In genomic region chr11:34182425-34182824, GRCh38 we compare ENCODE assay signal across 22 cellular contexts.
DNase-seq lines count a peak whose midpoint lies in the region; ATAC-seq, FAIRE-seq and TF ChIP-seq lines count a peak whose summit lies in the region.
"Had no signal": no experiment of that assay in that cellular context is flagged by ENCODE, and none has a peak within 500 bp of the region (broad histone marks: within the 10 kb centered on the region; RNA-seq: fewer than 3 reads in every experiment).

No MANE protein-coding gene starts in this region.

- H3K27ac Mint-ChIP-seq in stimulated activated naive B cell treated with anti-CD40 and anti-IgM and Interleukin-4, amounts not matched to agents 10 μg/mL and 1 μg/mL and 100 μg/mL, for 72 hours, result peak overlapping the region; percentile 84
- H3K27ac Mint-ChIP-seq: B cell; CD4-positive, CD25-positive, alpha-beta regulatory T cell; CD8-positive, alpha-beta T cell had no signal

- POLR2A ChIA-PET in GM12878 (lab: Charles Lee), result interaction anchor here (0.6 to 2.0 kb wide), 4 partner anchors 22 to 189 kb away, joined by 4 to 5 read pairs (median 4); partner anchors contain the start of gene ABTB2

- ATAC-seq in GM12878, result no peak
- ATAC-seq in stimulated activated naive B cell treated with anti-CD40 and anti-IgM and Interleukin-4, amounts not matched to agents 10 μg/mL and 1 μg/mL and 100 μg/mL, for 72 hours (replicated peaks), result peak; percentile 69 to 70
- no peak for ATAC-seq in GM18868 (IDR thresholded peaks at IDR 0.05; ENCODE audit: unreplicated experiment)
- ATAC-seq: CD8-positive, alpha-beta T cell had no signal

- TF ChIP-seq EP300 in GM12878 (IDR thresholded peaks at IDR 0.05; ENCODE audit: borderline replicate concordance in 1 of 2, control insufficient read depth in 1 of 2, low read depth in 2 of 2, low read length in 2 of 2), result no peak

- H3K9me3 ChIP-seq in GM12878 (replicated peaks; ENCODE audit: control insufficient read depth, insufficient read depth, low read length), result no peaks in the 10 kb centered on the region
- no peaks in the 10 kb centered on the region for H3K9me3 ChIP-seq in adrenal gland (replicated peaks in 1 of 3)
- H3K9me3 ChIP-seq: BLaER1, Caco-2 had no signal

- H3K4me1 ChIP-seq in GM12878 (ENCODE audit: control insufficient read depth, insufficient read depth, low read length) (peaks cover 22% of the 10 kb centered on the region), adrenal gland (replicated peaks in 1 of 2) (no peaks in the 10 kb centered on the region)
- H3K4me1 ChIP-seq: BLaER1, Caco-2 had no signal

- BruUV-seq in GM12878 (replicated peaks; lab: Mats Ljungman, UMichigan), result no TSS peak

- no peak overlapping the region for H3K9ac ChIP-seq in GM12878 (ENCODE audit: control insufficient read depth, insufficient read depth, low read length)
- H3K9ac ChIP-seq: BLaER1, GM23248 had no signal

- H3K36me3 ChIP-seq in GM12878 (ENCODE audit: control insufficient read depth in 2 of 2, insufficient read depth in 2 of 2, low read length in 1 of 2) (no peaks in the 10 kb centered on the region; a peak in 1 of 4 replicates), adrenal gland (replicated peaks in 1 of 2) (no peaks in the 10 kb centered on the region)
- H3K36me3 ChIP-seq: BLaER1 had no signal

- SMC1A ChIA-PET in GM12878 (lab: Charles Lee; ENCODE audit: uncharacterized antibody, unreplicated experiment), result interaction anchor here (0.7 to 11.3 kb wide), 7 partner anchors 8 to 175 kb away, joined by 3 to 192 read pairs (median 3); no protein-coding TSS in a partner anchor

- H3K4me3 ChIP-seq in GM12878 (no peak overlapping the region), adrenal gland (no peak overlapping the region)
- H3K4me3 ChIP-seq: BLaER1, GM23248 had no signal

- H3K9me3 Mint-ChIP-seq in stimulated activated naive B cell treated with anti-CD40 and anti-IgM and Interleukin-4, amounts not matched to agents 10 μg/mL and 1 μg/mL and 100 μg/mL, for 72 hours, result no peaks in the 10 kb centered on the region
- H3K9me3 Mint-ChIP-seq: CD4-positive, CD25-positive, alpha-beta regulatory T cell; CD8-positive, alpha-beta T cell had no signal

- no peaks in the 10 kb centered on the region for H3K27me3 Mint-ChIP-seq in stimulated activated naive B cell treated with anti-CD40 and anti-IgM and Interleukin-4, amounts not matched to agents 10 μg/mL and 1 μg/mL and 100 μg/mL, for 72 hours
- H3K27me3 Mint-ChIP-seq: B cell had no signal

- DNase-seq in GM12892 (ENCODE audit: insufficient read length), result no peak
- DNase-seq in GM12878 (ENCODE audit: low read depth, low spot score), result no peak
- DNase-seq in fibroblast of peridontal ligament (ENCODE audit: extremely low read depth), result peak; percentile 23
- DNase-seq in stimulated activated naive B cell treated with anti-CD40 and anti-IgM and Interleukin-4, amounts not matched to agents 10 μg/mL and 1 μg/mL and 100 μg/mL, for 72 hours, result peak; percentile 18
- DNase-seq in adrenal gland, result no peak
- DNase-seq in cerebellar nuclear complex (lab: John Stamatoyannopoulos, UW), result no peak
- DNase-seq in occipital lobe (lab: John Stamatoyannopoulos, UW), result no peak
- DNase-seq: Caco-2; CD4-positive, CD25-positive, alpha-beta regulatory T cell; CD8-positive, alpha-beta T cell; DMS153; DND-41; GM23248; H7; HCEC 1CT had no signal

- TF ChIP-seq CTCF in GM12878 (IDR thresholded peaks at IDR 0.05 in 2 of 3, conservative IDR thresholded peaks at IDR 0.05 in 1 of 3; ENCODE audit: control insufficient read depth in 2 of 3, extremely low read depth in 1 of 3, insufficient read depth in 1 of 3, low read depth in 3 of 3, low read length in 3 of 3), result no peak
- TF ChIP-seq CTCF in adrenal gland (IDR thresholded peaks at IDR 0.05), result no peak

- H3K27me3 ChIP-seq in GM12878 (replicated peaks in 1 of 2; ENCODE audit: control insufficient read depth in 2 of 2, insufficient read depth in 2 of 2, low read length in 1 of 2) (no peaks in the 10 kb centered on the region), adrenal gland (no peaks in the 10 kb centered on the region)
- H3K27me3 ChIP-seq: BLaER1 had no signal

- no peak overlapping the region for H3K4me2 ChIP-seq in GM12878 (ENCODE audit: control insufficient read depth, insufficient read depth)
- H3K4me2 ChIP-seq: BLaER1 had no signal

- H3K27ac ChIP-seq in GM12878 (ENCODE audit: control insufficient read depth, insufficient read depth) (no peak overlapping the region), adrenal gland (no peak overlapping the region)
- H3K27ac ChIP-seq: BLaER1, C4-2B, GM23248 had no signal

- H2AFZ ChIP-seq in GM12878 (ENCODE audit: control insufficient read depth, low read depth, low read length), result no peak overlapping the region
- H2AFZ ChIP-seq: GM23248 had no signal

- RAD21 ChIA-PET in GM12878 (lab: Charles Lee; ENCODE audit: unreplicated experiment), result interaction anchor here (0.7 to 9.3 kb wide), 7 partner anchors 8 to 175 kb away, joined by 3 to 107 read pairs (median 5); partner anchors contain the start of gene ABTB2

- H3K36me3 Mint-ChIP-seq in stimulated activated naive B cell treated with anti-CD40 and anti-IgM and Interleukin-4, amounts not matched to agents 10 μg/mL and 1 μg/mL and 100 μg/mL, for 72 hours, result peaks cover 19 to 45% of the 10 kb centered on the region in 2 donors
- H3K36me3 Mint-ChIP-seq: CD4-positive, CD25-positive, alpha-beta regulatory T cell; CD8-positive, alpha-beta T cell had no signal

- H3K4me1 Mint-ChIP-seq in stimulated activated naive B cell treated with anti-CD40 and anti-IgM and Interleukin-4, amounts not matched to agents 10 μg/mL and 1 μg/mL and 100 μg/mL, for 72 hours, result peaks cover 43 to 71% of the 10 kb centered on the region in 2 donors
- H3K4me1 Mint-ChIP-seq: B cell; CD4-positive, CD25-positive, alpha-beta regulatory T cell had no signal

- intact Hi-C loops in GM12878 (cut with micrococcal nuclease; ENCODE audit: unreplicated experiment) (loop anchor here (5.0 kb wide), 1 partner anchor 310 kb away; no protein-coding TSS in a partner anchor), adrenal gland (cut with DNase I) (no loop called here)

- WGBS in GM12878 (ENCODE audit: insufficient coverage, insufficient replicate concordance, low lambda C conversion rate, missing lambda C conversion rate), result 4% methylated on average over 2 of the region's 2 CpGs
- WGBS in adrenal gland, 4 donors, result 82 to 98% (median 93%) methylated on average over 2 of the region's 2 CpGs

- H4K20me1 ChIP-seq in GM12878 (ENCODE audit: control insufficient read depth, insufficient read depth), result no peaks in the 10 kb centered on the region
- H4K20me1 ChIP-seq: BLaER1 had no signal

- no peak for TF ChIP-seq POLR2A in GM12892 (IDR thresholded peaks at IDR 0.05; ENCODE audit: low read depth, low read length)
- TF ChIP-seq POLR2A in GM12878 (IDR thresholded peaks at IDR 0.05; ENCODE audit: low read depth, low read length), result no peak
- no peak for TF ChIP-seq POLR2A in adrenal gland (IDR thresholded peaks at IDR 0.05)

- H3K79me2 ChIP-seq in GM12878 (ENCODE audit: control insufficient read depth, insufficient read depth, low read length), result no peaks in the 10 kb centered on the region

- TF ChIP-seq RAD21 in GM12878 (IDR thresholded peaks at IDR 0.05; ENCODE audit: insufficient read depth, low read depth, low read length), result no peak

- CTCF ChIA-PET in GM12878 (lab: Yijun Ruan, JAX), result interaction anchor here (1.1 to 10.5 kb wide), 4 partner anchors 8 to 172 kb away, joined by 3 to 167 read pairs (median 10); partner anchors contain the start of gene ABTB2

- in situ Hi-C loops in GM12878 (cut with MboI), result no loop called here

- FAIRE-seq in GM12892 (lab: Jason Lieb, UNC), result peak; percentile 51
- no peak for FAIRE-seq in GM12878 (lab: Jason Lieb, UNC)
- FAIRE-seq: G401.6, GM19239, H1 had no signal

- H3K4me3 Mint-ChIP-seq in stimulated activated naive B cell treated with anti-CD40 and anti-IgM and Interleukin-4, amounts not matched to agents 10 μg/mL and 1 μg/mL and 100 μg/mL, for 72 hours, result peak overlapping the region in 1 of 2 donors; percentile 35
- H3K4me3 Mint-ChIP-seq: B cell; CD4-positive, CD25-positive, alpha-beta regulatory T cell; CD8-positive, alpha-beta T cell had no signal

TF ChIP-seq in GM12878, 131 proteins besides CTCF, POLR2A, EP300 and RAD21 (continues in another document):
- no peak for TF ChIP-seq POLR2AphosphoS2 (IDR thresholded peaks at IDR 0.05; ENCODE audit: low read depth, low read length)
- TF ChIP-seq HSF1 (IDR thresholded peaks at IDR 0.05; ENCODE audit: low read depth, low read length), result no peak
- no peak for TF ChIP-seq CREB1 (IDR thresholded peaks at IDR 0.05; ENCODE audit: low read depth)
- TF ChIP-seq IKZF2 (IDR thresholded peaks at IDR 0.05), result no peak
- peak; percentile 66 for TF ChIP-seq MEF2B (IDR thresholded peaks at IDR 0.05; ENCODE audit: partially characterized antibody, poor library complexity, severe bottlenecking)
- TF ChIP-seq SKIL (IDR thresholded peaks at IDR 0.05; ENCODE audit: low read depth, poor library complexity, severe bottlenecking), result no peak
- no peak for TF ChIP-seq ZNF384 (IDR thresholded peaks at IDR 0.05; ENCODE audit: borderline replicate concordance, low read depth, low read length)

Comparison
In these comparisons a context has a peak if more than half of its experiments do, and no peak if none do; other contexts are left out.
1. DNase-seq: peak in fibroblast of peridontal ligament (single experiment) and stimulated activated naive B cell treated with anti-CD40 and anti-IgM and Interleukin-4, amounts not matched to agents 10 μg/mL and 1 μg/mL and 100 μg/mL, for 72 hours (single experiment); none in GM12892 (single experiment), GM12878 (single experiment), adrenal gland (0 of 7), cerebellar nuclear complex (0 of 2) and occipital lobe (single experiment).
2. ATAC-seq: peak in stimulated activated naive B cell treated with anti-CD40 and anti-IgM and Interleukin-4, amounts not matched to agents 10 μg/mL and 1 μg/mL and 100 μg/mL, for 72 hours (2 of 2); none in GM12878 (single experiment) and GM18868 (single experiment).